In genomic region chr20:6055161-6055783, GRCh38 we compare ENCODE assay signal across 20 cellular contexts. TPM values are rescaled to one million over a fixed set of nuclear protein-coding genes. Genes with fewer than 3 reads are reported as not detected.
DNase-seq lines count a peak whose midpoint lies in the region; ATAC-seq, FAIRE-seq and TF ChIP-seq lines count a peak whose summit lies in the region.
"Had no signal": no experiment of that assay in that cellular context is flagged by ENCODE, and none has a peak within 500 bp of the region (broad histone marks: within the 10 kb centered on the region; RNA-seq: fewer than 3 reads in every experiment).

No MANE protein-coding gene starts in this region.

- no peaks in the 10 kb centered on the region for H3K9me3 ChIP-seq in T-helper 17 cell (ENCODE audit: control insufficient read depth, low read length, poor library complexity, severe bottlenecking)
- H3K9me3 ChIP-seq: left lung, SJSA1, upper lobe of left lung had no signal

- H3K4me3 ChIP-seq in GM12865 (ENCODE audit: low read depth, low read length) (no peak overlapping the region), epithelial cell of proximal tubule (ENCODE audit: low read depth, low read length) (peak overlapping the region; percentile 60), foreskin fibroblast (ENCODE audit: low read depth in 1 of 2, low read length in 2 of 2) (no peak overlapping the region)
- H3K4me3 ChIP-seq: left lung, SJSA1, upper lobe of left lung had no signal

- H3K27ac Mint-ChIP-seq in nephron progenitor cell (peak overlapping the region; percentile 58), T-helper 17 cell (no peak overlapping the region)
- H3K27ac Mint-ChIP-seq: activated CD4-positive, alpha-beta T cell treated with anti-CD3 and anti-CD28 coated beads, Interleukin-2, amount 10 ng/mL, durations not matched to agents 7 days and 5 days; activated naive CD8-positive, alpha-beta T cell treated with anti-CD3 and anti-CD28 coated beads, Interleukin-2, amount 50 U/mL, for 24 hours; CD8-positive, alpha-beta T cell; dendritic cell treated with granulocyte-macrophage colony-stimulating factor and Interleukin-4, amounts not matched to agents 40 ng/mL and 50 ng/mL, for 4 days; stimulated activated naive CD8-positive, alpha-beta T cell treated with anti-CD3 and anti-CD28 coated beads, Interleukin-15, amount 100 ng/mL, for 72 hours had no signal

- peaks cover 30% of the 10 kb centered on the region for H3K27me3 Mint-ChIP-seq in nephron progenitor cell (ENCODE audit: low read depth, poor library complexity)
- H3K27me3 Mint-ChIP-seq in T-helper 17 cell, result peaks cover 77% of the 10 kb centered on the region

- H3K4me3 Mint-ChIP-seq in nephron progenitor cell (peak overlapping the region; percentile 9), T-helper 17 cell (no peak overlapping the region)
- H3K4me3 Mint-ChIP-seq: activated CD4-positive, alpha-beta T cell treated with anti-CD3 and anti-CD28 coated beads, Interleukin-2, amount 10 ng/mL, durations not matched to agents 7 days and 5 days; activated naive CD8-positive, alpha-beta T cell treated with anti-CD3 and anti-CD28 coated beads, Interleukin-2, amount 50 U/mL, for 24 hours; CD8-positive, alpha-beta T cell; dendritic cell treated with granulocyte-macrophage colony-stimulating factor and Interleukin-4, amounts not matched to agents 40 ng/mL and 50 ng/mL, for 4 days; stimulated activated naive CD8-positive, alpha-beta T cell treated with anti-CD3 and anti-CD28 coated beads, Interleukin-15, amount 100 ng/mL, for 72 hours had no signal

- H3K4me1 Mint-ChIP-seq in nephron progenitor cell (peaks cover 79% of the 10 kb centered on the region), T-helper 17 cell (peaks cover 3% of the 10 kb centered on the region)

- no peak for TF ChIP-seq CTCF in GM12865 (IDR thresholded peaks at IDR 0.05; ENCODE audit: insufficient read depth, low read depth, low read length, missing control alignments)
- no peak for TF ChIP-seq CTCF in epithelial cell of proximal tubule (conservative IDR thresholded peaks at IDR 0.05; ENCODE audit: low read depth, low read length)
- no peak for TF ChIP-seq CTCF in nephron progenitor cell (IDR thresholded peaks at IDR 0.05)
- no peak for TF ChIP-seq CTCF in foreskin fibroblast (IDR thresholded peaks at IDR 0.05; ENCODE audit: low read depth, low read length)

- FAIRE-seq in RCC 7860 (lab: Jason Lieb, UNC), result no peak

- peak; percentile 57 for DNase-seq in GM12865 (ENCODE audit: low read depth)
- DNase-seq in RCC 7860 (ENCODE audit: low spot score), result peak; percentile 83
- DNase-seq in epithelial cell of proximal tubule (ENCODE audit: low read depth), result no peak
- peak; percentile 34 for DNase-seq in nephron progenitor cell
- DNase-seq in T-helper 17 cell, result no peak
- no peak for DNase-seq in foreskin fibroblast
- no peak for DNase-seq in COLO668 (lab: John Stamatoyannopoulos, UW; ENCODE audit: unreplicated experiment)
- DNase-seq: activated CD4-positive, alpha-beta T cell treated with anti-CD3 and anti-CD28 coated beads, Interleukin-2, amount 10 ng/mL, durations not matched to agents 7 days and 5 days; activated CD8-positive, alpha-beta memory T cell treated with anti-CD3 and anti-CD28 coated beads, Interleukin-2, amount 50 U/mL, for 4 hours; activated naive CD8-positive, alpha-beta T cell treated with anti-CD3 and anti-CD28 coated beads, Interleukin-2, amount 50 U/mL, for 24 hours; CD8-positive, alpha-beta T cell; foreskin keratinocyte; left lung; NCI-H748 treated with DMSO at 0.1 percent for 48 hours; stimulated activated naive CD8-positive, alpha-beta T cell treated with anti-CD3 and anti-CD28 coated beads, Interleukin-15, amount 100 ng/mL, for 72 hours had no signal

- ATAC-seq in T-helper 17 cell (no peak), GM21786 (IDR thresholded peaks at IDR 0.05; ENCODE audit: unreplicated experiment) (no peak)
- ATAC-seq: activated naive CD8-positive, alpha-beta T cell treated with anti-CD3 and anti-CD28 coated beads, Interleukin-2, amount 50 U/mL, for 24 hours; CD8-positive, alpha-beta T cell; foreskin keratinocyte; left lung had no signal

- peaks cover 5% of the 10 kb centered on the region for H3K9me3 Mint-ChIP-seq in nephron progenitor cell
- H3K9me3 Mint-ChIP-seq: activated CD4-positive, alpha-beta T cell treated with anti-CD3 and anti-CD28 coated beads, Interleukin-2, amount 10 ng/mL, durations not matched to agents 7 days and 5 days; activated naive CD8-positive, alpha-beta T cell treated with anti-CD3 and anti-CD28 coated beads, Interleukin-2, amount 50 U/mL, for 24 hours; CD8-positive, alpha-beta T cell; stimulated activated naive CD8-positive, alpha-beta T cell treated with anti-CD3 and anti-CD28 coated beads, Interleukin-15, amount 100 ng/mL, for 72 hours had no signal

- H3K36me3 Mint-ChIP-seq in nephron progenitor cell (ENCODE audit: low read depth) (peaks cover 10% of the 10 kb centered on the region), T-helper 17 cell (ENCODE audit: low read depth) (no peaks in the 10 kb centered on the region)
- H3K36me3 Mint-ChIP-seq: CD8-positive, alpha-beta T cell had no signal

RNA-seq across cellular contexts. Expression of gene LRRN4, which starts 1.4 kb away (rescaled TPM):
- total RNA-seq in epithelial cell of proximal tubule (152 and 199 TPM in 2 replicates), T-helper 17 cell (not detected)
- total RNA-seq: activated CD4-positive, alpha-beta T cell treated with anti-CD3 and anti-CD28 coated beads, Interleukin-2, amount 10 ng/mL, durations not matched to agents 7 days and 5 days; CD8-positive, alpha-beta T cell; OCI-LY7; SJSA1 had no signal

RNA-seq across cellular contexts. Expression of gene CRLS1, which starts 49.3 kb away (rescaled TPM):
- total RNA-seq in epithelial cell of proximal tubule (36.8 and 42.0 TPM in 2 replicates), T-helper 17 cell (10 to 100 TPM; 19.7 to 21.9 TPM)

Comparison
In these comparisons a context has a peak if more than half of its experiments do, and no peak if none do; other contexts are left out.
1. DNase-seq: peak in GM12865 (single experiment), RCC 7860 (single experiment) and nephron progenitor cell (single experiment); none in epithelial cell of proximal tubule (single experiment), T-helper 17 cell (0 of 3), foreskin fibroblast (0 of 2) and COLO668 (single experiment).
2. RNA of gene LRRN4, which starts 1.4 kb away (total RNA-seq): 152 to 199 TPM in epithelial cell of proximal tubule; not detected in T-helper 17 cell; every median in the first group is over 100 times any median in the second.